ENCODE assay signal across 1 cellular context in genomic region chr4:166493828-166494432, GRCh38.
A peak's percentile ranks its signal among the peaks of the same experiment; 100 is the strongest.
TF ChIP-seq lines count a peak whose summit lies in the region.

No MANE protein-coding gene starts in this region.

TF ChIP-seq in GM12878, 131 proteins besides CTCF, POLR2A, EP300 and RAD21 (continued from another document):
- TF ChIP-seq ESRRA (IDR thresholded peaks at IDR 0.05; ENCODE audit: low read length) (no peak), USF1 (IDR thresholded peaks at IDR 0.05; ENCODE audit: borderline replicate concordance, extremely low read length, insufficient read depth, low read depth, low read length) (no peak), HCFC1 (IDR thresholded peaks at IDR 0.05; ENCODE audit: low read length) (no peak), TAF1 (IDR thresholded peaks at IDR 0.05; ENCODE audit: borderline replicate concordance, low read depth, low read length) (no peak), MEF2B (IDR thresholded peaks at IDR 0.05; ENCODE audit: partially characterized antibody, poor library complexity, severe bottlenecking) (peak; percentile 18), IKZF2 (IDR thresholded peaks at IDR 0.05) (no peak), PBX3 (IDR thresholded peaks at IDR 0.05; ENCODE audit: insufficient replicate concordance, low read depth, low read length) (peak; percentile 10), FOS (IDR thresholded peaks at IDR 0.05; ENCODE audit: borderline replicate concordance, extremely low read depth, insufficient read length) (no peak), PKNOX1 (IDR thresholded peaks at IDR 0.05) (peak; percentile 77), PAX8 (IDR thresholded peaks at IDR 0.05) (no peak)
